ENCODE assay signal across 30 cellular contexts in genomic region chr2:187395276-187396015, GRCh38.
"Had no signal": no experiment of that assay in that cellular context is flagged by ENCODE, and none has a peak within 500 bp of the region (broad histone marks: within the 10 kb centered on the region; RNA-seq: fewer than 3 reads in every experiment).

No MANE protein-coding gene starts in this region.

- H3K36me3 Mint-ChIP-seq: activated naive CD4-positive, alpha-beta T cell treated with anti-CD3 and anti-CD28 coated beads, Interleukin-2, amount 10 ng/mL, durations not matched to agents 7 days and 5 days; activated naive CD4-positive, alpha-beta T cell treated with anti-CD3 and anti-CD28 coated beads, Interleukin-2, amount 50 U/mL, for 72 hours; activated naive CD8-positive, alpha-beta T cell treated with anti-CD3 and anti-CD28 coated beads, Interleukin-2, amount 10 ng/mL, durations not matched to agents 7 days and 5 days had no signal

- H3K4me1 Mint-ChIP-seq: activated CD4-positive, alpha-beta memory T cell treated with anti-CD3 and anti-CD28 coated beads, Interleukin-2, amount 10 ng/mL, durations not matched to agents 7 days and 5 days; activated CD4-positive, alpha-beta T cell treated with anti-CD3 and anti-CD28 coated beads for 36 hours; activated CD4-positive, alpha-beta T cell treated with anti-CD3 and anti-CD28 coated beads, Interleukin-2, amount 10 ng/mL, durations not matched to agents 24 days and 14 days; activated naive CD4-positive, alpha-beta T cell treated with anti-CD3 and anti-CD28 coated beads, Interleukin-2, amount 10 ng/mL, durations not matched to agents 7 days and 5 days; activated naive CD8-positive, alpha-beta T cell treated with anti-CD3 and anti-CD28 coated beads, Interleukin-2, amount 10 ng/mL, durations not matched to agents 7 days and 5 days; endodermal cell had no signal

- H3K9me3 Mint-ChIP-seq: activated CD4-positive, alpha-beta memory T cell treated with anti-CD3 and anti-CD28 coated beads, Interleukin-2, amount 10 ng/mL, durations not matched to agents 7 days and 5 days; activated CD4-positive, alpha-beta T cell treated with anti-CD3 and anti-CD28 coated beads, Interleukin-2, amount 10 ng/mL, durations not matched to agents 24 days and 14 days; activated naive CD4-positive, alpha-beta T cell treated with anti-CD3 and anti-CD28 coated beads, Interleukin-2, amount 10 ng/mL, durations not matched to agents 7 days and 5 days; activated naive CD4-positive, alpha-beta T cell treated with anti-CD3 and anti-CD28 coated beads, Interleukin-2, amount 50 U/mL, for 72 hours; activated naive CD8-positive, alpha-beta T cell treated with anti-CD3 and anti-CD28 coated beads, Interleukin-2, amount 10 ng/mL, durations not matched to agents 7 days and 5 days; activated T-cell treated with anti-CD3 and anti-CD28 coated beads, Interleukin-2, amount 50 U/mL, for 24 hours had no signal

- H3K4me3 Mint-ChIP-seq: activated CD4-positive, alpha-beta memory T cell treated with anti-CD3 and anti-CD28 coated beads, Interleukin-2, amount 10 ng/mL, durations not matched to agents 7 days and 5 days; activated CD4-positive, alpha-beta T cell treated with anti-CD3 and anti-CD28 coated beads for 36 hours; activated CD4-positive, alpha-beta T cell treated with anti-CD3 and anti-CD28 coated beads, Interleukin-2, amount 10 ng/mL, durations not matched to agents 24 days and 14 days; activated naive CD4-positive, alpha-beta T cell treated with anti-CD3 and anti-CD28 coated beads, Interleukin-2, amount 10 ng/mL, durations not matched to agents 7 days and 5 days; activated naive CD8-positive, alpha-beta T cell treated with anti-CD3 and anti-CD28 coated beads, Interleukin-2, amount 10 ng/mL, durations not matched to agents 7 days and 5 days; activated T-cell treated with anti-CD3 and anti-CD28 coated beads, Interleukin-2, amount 50 U/mL, for 24 hours; activated T-cell treated with anti-CD3 and anti-CD28 coated beads, Interleukin-2, amount 50 U/mL, for 72 hours; brain; endodermal cell had no signal

- H3K27me3 Mint-ChIP-seq: activated CD4-positive, alpha-beta memory T cell treated with anti-CD3 and anti-CD28 coated beads, Interleukin-2, amount 10 ng/mL, durations not matched to agents 7 days and 5 days; activated CD4-positive, alpha-beta T cell treated with anti-CD3 and anti-CD28 coated beads for 36 hours; activated CD4-positive, alpha-beta T cell treated with anti-CD3 and anti-CD28 coated beads, Interleukin-2, amount 10 ng/mL, durations not matched to agents 24 days and 14 days; activated naive CD4-positive, alpha-beta T cell treated with anti-CD3 and anti-CD28 coated beads, Interleukin-2, amount 10 ng/mL, durations not matched to agents 7 days and 5 days; activated naive CD8-positive, alpha-beta T cell treated with anti-CD3 and anti-CD28 coated beads, Interleukin-2, amount 10 ng/mL, durations not matched to agents 7 days and 5 days; activated T-cell treated with anti-CD3 and anti-CD28 coated beads, Interleukin-2, amount 50 U/mL, for 24 hours had no signal

- ATAC-seq: activated CD4-positive, alpha-beta T cell treated with anti-CD3 and anti-CD28 coated beads for 36 hours; activated naive CD4-positive, alpha-beta T cell treated with anti-CD3 and anti-CD28 coated beads, Interleukin-2, amount 50 U/mL, for 72 hours; activated T-cell treated with anti-CD3 and anti-CD28 coated beads, Interleukin-2, amount 50 U/mL, for 72 hours; heart left ventricle had no signal

- H3K4me3 ChIP-seq: ascending aorta, breast epithelium, cardiac muscle cell, colonic mucosa, dorsolateral prefrontal cortex, esophagus squamous epithelium, heart left ventricle had no signal

- FAIRE-seq: frontal cortex had no signal

- H3K4me1 ChIP-seq: ascending aorta, breast epithelium, colonic mucosa had no signal

- H3K27me3 ChIP-seq: ascending aorta, breast epithelium, cardiac muscle cell, colonic mucosa, dorsolateral prefrontal cortex, esophagus squamous epithelium, heart left ventricle had no signal

- DNase-seq: activated CD4-positive, alpha-beta memory T cell treated with anti-CD3 and anti-CD28 coated beads, Interleukin-2, amount 10 ng/mL, durations not matched to agents 7 days and 5 days; activated CD4-positive, alpha-beta T cell treated with anti-CD3 and anti-CD28 coated beads for 36 hours; activated CD4-positive, alpha-beta T cell treated with anti-CD3 and anti-CD28 coated beads, Interleukin-2, amount 10 ng/mL, durations not matched to agents 24 days and 14 days; activated CD4-positive, alpha-beta T cell treated with anti-CD3 and anti-CD28 coated beads, Interleukin-2, amount 50 U/mL, for 4 hours; activated CD4-positive, CD25-positive, alpha-beta regulatory T cell; activated CD4-positive, CD25-positive, alpha-beta regulatory T cell treated with anti-CD3 and anti-CD28 coated beads, Interleukin-2, amount 50 U/mL, for 72 hours; activated CD8-positive, alpha-beta memory T cell treated with anti-CD3 and anti-CD28 coated beads, Interleukin-2, amount 50 U/mL, for 48 hours; activated gamma-delta T cell; activated naive CD4-positive, alpha-beta T cell; activated naive CD4-positive, alpha-beta T cell treated with anti-CD3 and anti-CD28 coated beads, Interleukin-2, amount 10 ng/mL, durations not matched to agents 7 days and 5 days; activated naive CD8-positive, alpha-beta T cell treated with anti-CD3 and anti-CD28 coated beads, Interleukin-2, amount 10 ng/mL, durations not matched to agents 7 days and 5 days; activated T-cell treated with anti-CD3 and anti-CD28 coated beads for 4 hours; activated T-cell treated with anti-CD3 and anti-CD28 coated beads, Interleukin-2, amount 50 U/mL, for 24 hours; activated T-cell treated with anti-CD3 and anti-CD28 coated beads, Interleukin-2, amount 50 U/mL, for 72 hours; central memory CD4-positive, alpha-beta T cell; cerebellar nuclear complex; colonic mucosa; dorsolateral prefrontal cortex; effector memory CD4-positive, alpha-beta T cell; endodermal cell; esophagus squamous epithelium; heart left ventricle; T-helper 2 cell had no signal

- H3K9me3 ChIP-seq: ascending aorta, colonic mucosa, esophagus squamous epithelium had no signal

- H3K27ac ChIP-seq: ascending aorta, breast epithelium, cardiac muscle cell, colonic mucosa, dorsolateral prefrontal cortex, epithelial cell of prostate, esophagus squamous epithelium, heart left ventricle had no signal

- H3K27ac Mint-ChIP-seq: activated CD4-positive, alpha-beta memory T cell treated with anti-CD3 and anti-CD28 coated beads, Interleukin-2, amount 10 ng/mL, durations not matched to agents 7 days and 5 days; activated CD4-positive, alpha-beta T cell treated with anti-CD3 and anti-CD28 coated beads for 36 hours; activated CD4-positive, alpha-beta T cell treated with anti-CD3 and anti-CD28 coated beads, Interleukin-2, amount 10 ng/mL, durations not matched to agents 24 days and 14 days; activated naive CD4-positive, alpha-beta T cell treated with anti-CD3 and anti-CD28 coated beads, Interleukin-2, amount 10 ng/mL, durations not matched to agents 7 days and 5 days; activated naive CD4-positive, alpha-beta T cell treated with anti-CD3 and anti-CD28 coated beads, Interleukin-2, amount 50 U/mL, for 72 hours; activated naive CD8-positive, alpha-beta T cell treated with anti-CD3 and anti-CD28 coated beads, Interleukin-2, amount 10 ng/mL, durations not matched to agents 7 days and 5 days; activated T-cell treated with anti-CD3 and anti-CD28 coated beads, Interleukin-2, amount 50 U/mL, for 24 hours; activated T-cell treated with anti-CD3 and anti-CD28 coated beads, Interleukin-2, amount 50 U/mL, for 72 hours; brain; endodermal cell had no signal

- H3K36me3 ChIP-seq: ascending aorta, breast epithelium, cardiac muscle cell, colonic mucosa, esophagus squamous epithelium, heart left ventricle had no signal
